Comparison of ENCODE assay signal across 17 cellular contexts in the genomic region with DNA sequence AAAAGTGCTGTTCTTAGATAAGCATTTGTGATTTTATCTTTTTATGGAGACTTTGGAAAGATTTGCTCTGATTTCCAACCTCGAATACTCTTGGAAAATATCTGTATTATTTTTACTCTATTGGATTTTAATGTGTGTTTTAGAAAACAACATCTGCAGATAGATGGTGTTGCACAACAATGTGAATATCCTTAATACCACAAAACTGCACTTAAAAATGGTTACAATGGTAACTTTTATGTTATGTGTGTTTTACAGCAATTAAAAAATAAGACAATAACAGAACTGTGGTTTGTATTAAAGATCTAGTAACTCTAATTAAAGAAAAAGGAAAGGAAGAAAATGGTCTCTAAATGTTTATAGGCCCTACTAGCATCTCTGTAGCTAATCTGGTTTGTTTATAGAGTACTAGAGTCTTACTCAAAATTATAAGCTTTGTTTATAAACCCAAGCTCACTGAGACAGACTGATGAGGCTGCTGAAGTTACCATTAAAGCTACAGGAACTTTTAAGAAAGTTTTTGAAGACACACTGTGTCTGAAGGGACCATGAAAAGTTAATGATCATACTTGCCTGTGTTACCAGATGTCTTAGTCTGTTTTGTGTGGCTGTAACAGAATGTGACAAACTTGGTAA.
DNase-seq lines count a peak whose midpoint lies in the region; ATAC-seq and TF ChIP-seq lines count a peak whose summit lies in the region.
"Had no signal": no experiment of that assay in that cellular context is flagged by ENCODE, and none has a peak within 500 bp of the region (broad histone marks: within the 10 kb centered on the region; RNA-seq: fewer than 3 reads in every experiment).

No MANE protein-coding gene starts in this region.

- no peak overlapping the region for H3K4me3 Mint-ChIP-seq in activated T-cell treated with anti-CD3 and anti-CD28 coated beads, Interleukin-2, amount 50 U/mL, for 24 hours
- H3K4me3 Mint-ChIP-seq in activated CD4-positive, alpha-beta memory T cell treated with anti-CD3 and anti-CD28 coated beads for 36 hours: no peak overlapping the region
- H3K4me3 Mint-ChIP-seq in stimulated activated memory B cell treated with anti-CD40 and anti-IgM and Interleukin-4, amounts not matched to agents 10 μg/mL and 1 μg/mL and 100 μg/mL, for 72 hours: peak overlapping the region; percentile 84
- H3K4me3 Mint-ChIP-seq: endodermal cell, neural crest cell had no signal

- peak overlapping the region; percentile 88 for H3K27ac Mint-ChIP-seq in activated T-cell treated with anti-CD3 and anti-CD28 coated beads, Interleukin-2, amount 50 U/mL, for 24 hours
- H3K27ac Mint-ChIP-seq in activated CD4-positive, alpha-beta memory T cell treated with anti-CD3 and anti-CD28 coated beads for 36 hours: peak overlapping the region; percentile 90
- H3K27ac Mint-ChIP-seq in stimulated activated memory B cell treated with anti-CD40 and anti-IgM and Interleukin-4, amounts not matched to agents 10 μg/mL and 1 μg/mL and 100 μg/mL, for 72 hours: peak overlapping the region; percentile 83
- H3K27ac Mint-ChIP-seq: endodermal cell had no signal

- no peaks in the 10 kb centered on the region for H3K27me3 Mint-ChIP-seq in activated T-cell treated with anti-CD3 and anti-CD28 coated beads, Interleukin-2, amount 50 U/mL, for 24 hours
- H3K27me3 Mint-ChIP-seq in activated CD4-positive, alpha-beta memory T cell treated with anti-CD3 and anti-CD28 coated beads for 36 hours: no peaks in the 10 kb centered on the region
- H3K27me3 Mint-ChIP-seq in stimulated activated memory B cell treated with anti-CD40 and anti-IgM and Interleukin-4, amounts not matched to agents 10 μg/mL and 1 μg/mL and 100 μg/mL, for 72 hours: no peaks in the 10 kb centered on the region

- ATAC-seq in stimulated activated memory B cell treated with anti-CD40 and anti-IgM and Interleukin-4, amounts not matched to agents 10 μg/mL and 1 μg/mL and 100 μg/mL, for 72 hours: no peak
- no peak for ATAC-seq in GM18861 (IDR thresholded peaks at IDR 0.05; ENCODE audit: unreplicated experiment)
- ATAC-seq: foreskin keratinocyte had no signal

- intact Hi-C loops in activated CD4-positive, alpha-beta memory T cell treated with anti-CD3 and anti-CD28 coated beads for 36 hours (cut with micrococcal nuclease): loop anchor here (2.0 kb wide), 1 partner anchor 138 kb away; no protein-coding TSS in a partner anchor

- TF ChIP-seq CTCF in fibroblast of villous mesenchyme (IDR thresholded peaks at IDR 0.05; ENCODE audit: insufficient read depth, low read depth, low read length): no peak

- H3K36me3 Mint-ChIP-seq in activated T-cell treated with anti-CD3 and anti-CD28 coated beads, Interleukin-2, amount 50 U/mL, for 24 hours (ENCODE audit: low read depth): no peaks in the 10 kb centered on the region
- peaks cover 2% of the 10 kb centered on the region for H3K36me3 Mint-ChIP-seq in activated CD4-positive, alpha-beta memory T cell treated with anti-CD3 and anti-CD28 coated beads for 36 hours
- H3K36me3 Mint-ChIP-seq in stimulated activated memory B cell treated with anti-CD40 and anti-IgM and Interleukin-4, amounts not matched to agents 10 μg/mL and 1 μg/mL and 100 μg/mL, for 72 hours: peaks cover 50% of the 10 kb centered on the region
- H3K36me3 Mint-ChIP-seq: activated naive CD4-positive, alpha-beta T cell treated with anti-CD3 and anti-CD28 coated beads, Interleukin-2, amount 50 U/mL, for 72 hours had no signal

- peaks cover 37% of the 10 kb centered on the region for H3K4me1 Mint-ChIP-seq in activated T-cell treated with anti-CD3 and anti-CD28 coated beads, Interleukin-2, amount 50 U/mL, for 24 hours (ENCODE audit: low read depth)
- H3K4me1 Mint-ChIP-seq in activated CD4-positive, alpha-beta memory T cell treated with anti-CD3 and anti-CD28 coated beads for 36 hours (ENCODE audit: low read depth): peaks cover 39% of the 10 kb centered on the region
- H3K4me1 Mint-ChIP-seq in stimulated activated memory B cell treated with anti-CD40 and anti-IgM and Interleukin-4, amounts not matched to agents 10 μg/mL and 1 μg/mL and 100 μg/mL, for 72 hours: peaks cover 94% of the 10 kb centered on the region
- H3K4me1 Mint-ChIP-seq: neural crest cell had no signal

- H3K4me3 ChIP-seq in fibroblast of villous mesenchyme (ENCODE audit: low read depth, low read length): no peak overlapping the region
- H3K4me3 ChIP-seq: cardiac muscle cell, right lobe of liver, SK-N-MC had no signal

- POLR2A ChIA-PET in activated CD4-positive, alpha-beta memory T cell treated with anti-CD3 and anti-CD28 coated beads for 36 hours (lab: Charles Lee): interaction anchor here (1.8 kb wide), 1 partner anchor 140 kb away, joined by 6 read pairs; a partner anchor contains a TSS

- no peaks in the 10 kb centered on the region for H3K9me3 Mint-ChIP-seq in activated T-cell treated with anti-CD3 and anti-CD28 coated beads, Interleukin-2, amount 50 U/mL, for 24 hours
- H3K9me3 Mint-ChIP-seq in activated CD4-positive, alpha-beta memory T cell treated with anti-CD3 and anti-CD28 coated beads for 36 hours: no peaks in the 10 kb centered on the region
- H3K9me3 Mint-ChIP-seq in stimulated activated memory B cell treated with anti-CD40 and anti-IgM and Interleukin-4, amounts not matched to agents 10 μg/mL and 1 μg/mL and 100 μg/mL, for 72 hours: no peaks in the 10 kb centered on the region
- H3K9me3 Mint-ChIP-seq: activated naive CD4-positive, alpha-beta T cell treated with anti-CD3 and anti-CD28 coated beads, Interleukin-2, amount 50 U/mL, for 72 hours; endodermal cell; neural crest cell had no signal

- DNase-seq in activated T-cell treated with anti-CD3 and anti-CD28 coated beads, Interleukin-2, amount 50 U/mL, for 24 hours: no peak
- no peak for DNase-seq in activated T-cell treated with anti-CD3 and anti-CD28 coated beads, Interleukin-2, amount 50 U/mL, for 48 hours
- DNase-seq in activated CD4-positive, alpha-beta memory T cell treated with anti-CD3 and anti-CD28 coated beads for 36 hours: no peak
- DNase-seq in fibroblast of villous mesenchyme (ENCODE audit: low read depth): peak; percentile 71
- no peak for DNase-seq in stimulated activated CD4-positive, alpha-beta T cell treated with anti-CD3 and anti-CD28 coated beads, Interleukin-4, amount 100 ng/mL, for 4 hours
- no peak for DNase-seq in NCI-H510A treated with DMSO at 0.1 percent for 48 hours (lab: John Stamatoyannopoulos, UW)
- DNase-seq: endodermal cell; foreskin keratinocyte; NCI-H446 treated with DMSO at 0.1 percent for 48 hours; right lobe of liver; stimulated activated CD8-positive, alpha-beta memory T cell treated with anti-CD3 and anti-CD28 coated beads, Interleukin-4, amount 100 ng/mL, for 48 hours had no signal

- CTCF ChIA-PET in activated CD4-positive, alpha-beta memory T cell treated with anti-CD3 and anti-CD28 coated beads for 36 hours (lab: Charles Lee): interaction anchor here (1.2 to 16.5 kb wide), 4 partner anchors 10 to 139 kb away, joined by 3 to 298 read pairs (median 31); a partner anchor contains a TSS
